In genomic region chr1:119116725-119117124, GRCh38 we compare ENCODE assay signal across 1 cellular context.
TF ChIP-seq lines count a peak whose summit lies in the region.

No MANE protein-coding gene starts in this region.

TF ChIP-seq in WTC11, 78 proteins besides CTCF, POLR2A, EP300 and RAD21 (continued from another document):
- TF ChIP-seq ZSCAN18 (CRISPR knock-in tag; IDR thresholded peaks at IDR 0.05) (no peak), USF1 (CRISPR knock-in tag; IDR thresholded peaks at IDR 0.05) (no peak), ZNF232 (CRISPR knock-in tag; IDR thresholded peaks at IDR 0.05) (no peak), ZNF263 (CRISPR knock-in tag; IDR thresholded peaks at IDR 0.05; ENCODE audit: low read depth) (no peak), EMX1 (CRISPR knock-in tag; IDR thresholded peaks at IDR 0.05) (no peak), CREM (CRISPR knock-in tag; IDR thresholded peaks at IDR 0.05) (no peak), ZNF121 (CRISPR knock-in tag; IDR thresholded peaks at IDR 0.05) (no peak), RORB (CRISPR knock-in tag; IDR thresholded peaks at IDR 0.05) (no peak), GABPB1 (CRISPR knock-in tag; IDR thresholded peaks at IDR 0.05) (no peak), SOX15 (CRISPR knock-in tag; IDR thresholded peaks at IDR 0.05) (no peak)
- TF ChIP-seq, protein P1, sequence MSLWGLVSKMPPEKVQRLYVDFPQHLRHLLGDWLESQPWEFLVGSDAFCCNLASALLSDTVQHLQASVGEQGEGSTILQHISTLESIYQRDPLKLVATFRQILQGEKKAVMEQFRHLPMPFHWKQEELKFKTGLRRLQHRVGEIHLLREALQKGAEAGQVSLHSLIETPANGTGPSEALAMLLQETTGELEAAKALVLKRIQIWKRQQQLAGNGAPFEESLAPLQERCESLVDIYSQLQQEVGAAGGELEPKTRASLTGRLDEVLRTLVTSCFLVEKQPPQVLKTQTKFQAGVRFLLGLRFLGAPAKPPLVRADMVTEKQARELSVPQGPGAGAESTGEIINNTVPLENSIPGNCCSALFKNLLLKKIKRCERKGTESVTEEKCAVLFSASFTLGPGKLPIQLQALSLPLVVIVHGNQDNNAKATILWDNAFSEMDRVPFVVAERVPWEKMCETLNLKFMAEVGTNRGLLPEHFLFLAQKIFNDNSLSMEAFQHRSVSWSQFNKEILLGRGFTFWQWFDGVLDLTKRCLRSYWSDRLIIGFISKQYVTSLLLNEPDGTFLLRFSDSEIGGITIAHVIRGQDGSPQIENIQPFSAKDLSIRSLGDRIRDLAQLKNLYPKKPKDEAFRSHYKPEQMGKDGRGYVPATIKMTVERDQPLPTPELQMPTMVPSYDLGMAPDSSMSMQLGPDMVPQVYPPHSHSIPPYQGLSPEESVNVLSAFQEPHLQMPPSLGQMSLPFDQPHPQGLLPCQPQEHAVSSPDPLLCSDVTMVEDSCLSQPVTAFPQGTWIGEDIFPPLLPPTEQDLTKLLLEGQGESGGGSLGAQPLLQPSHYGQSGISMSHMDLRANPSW (CRISPR knock-in tag; conservative IDR thresholded peaks at IDR 0.05; ENCODE audit: low read depth), result no peak
- TF ChIP-seq, protein P2, sequence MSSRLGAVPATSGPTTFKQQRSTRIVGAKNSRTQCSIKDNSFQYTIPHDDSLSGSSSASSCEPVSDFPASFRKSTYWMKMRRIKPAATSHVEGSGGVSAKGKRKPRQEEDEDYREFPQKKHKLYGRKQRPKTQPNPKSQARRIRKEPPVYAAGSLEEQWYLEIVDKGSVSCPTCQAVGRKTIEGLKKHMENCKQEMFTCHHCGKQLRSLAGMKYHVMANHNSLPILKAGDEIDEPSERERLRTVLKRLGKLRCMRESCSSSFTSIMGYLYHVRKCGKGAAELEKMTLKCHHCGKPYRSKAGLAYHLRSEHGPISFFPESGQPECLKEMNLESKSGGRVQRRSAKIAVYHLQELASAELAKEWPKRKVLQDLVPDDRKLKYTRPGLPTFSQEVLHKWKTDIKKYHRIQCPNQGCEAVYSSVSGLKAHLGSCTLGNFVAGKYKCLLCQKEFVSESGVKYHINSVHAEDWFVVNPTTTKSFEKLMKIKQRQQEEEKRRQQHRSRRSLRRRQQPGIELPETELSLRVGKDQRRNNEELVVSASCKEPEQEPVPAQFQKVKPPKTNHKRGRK (CRISPR knock-in tag; IDR thresholded peaks at IDR 0.05; ENCODE audit: borderline replicate concordance), result no peak
- TF ChIP-seq, protein P3, sequence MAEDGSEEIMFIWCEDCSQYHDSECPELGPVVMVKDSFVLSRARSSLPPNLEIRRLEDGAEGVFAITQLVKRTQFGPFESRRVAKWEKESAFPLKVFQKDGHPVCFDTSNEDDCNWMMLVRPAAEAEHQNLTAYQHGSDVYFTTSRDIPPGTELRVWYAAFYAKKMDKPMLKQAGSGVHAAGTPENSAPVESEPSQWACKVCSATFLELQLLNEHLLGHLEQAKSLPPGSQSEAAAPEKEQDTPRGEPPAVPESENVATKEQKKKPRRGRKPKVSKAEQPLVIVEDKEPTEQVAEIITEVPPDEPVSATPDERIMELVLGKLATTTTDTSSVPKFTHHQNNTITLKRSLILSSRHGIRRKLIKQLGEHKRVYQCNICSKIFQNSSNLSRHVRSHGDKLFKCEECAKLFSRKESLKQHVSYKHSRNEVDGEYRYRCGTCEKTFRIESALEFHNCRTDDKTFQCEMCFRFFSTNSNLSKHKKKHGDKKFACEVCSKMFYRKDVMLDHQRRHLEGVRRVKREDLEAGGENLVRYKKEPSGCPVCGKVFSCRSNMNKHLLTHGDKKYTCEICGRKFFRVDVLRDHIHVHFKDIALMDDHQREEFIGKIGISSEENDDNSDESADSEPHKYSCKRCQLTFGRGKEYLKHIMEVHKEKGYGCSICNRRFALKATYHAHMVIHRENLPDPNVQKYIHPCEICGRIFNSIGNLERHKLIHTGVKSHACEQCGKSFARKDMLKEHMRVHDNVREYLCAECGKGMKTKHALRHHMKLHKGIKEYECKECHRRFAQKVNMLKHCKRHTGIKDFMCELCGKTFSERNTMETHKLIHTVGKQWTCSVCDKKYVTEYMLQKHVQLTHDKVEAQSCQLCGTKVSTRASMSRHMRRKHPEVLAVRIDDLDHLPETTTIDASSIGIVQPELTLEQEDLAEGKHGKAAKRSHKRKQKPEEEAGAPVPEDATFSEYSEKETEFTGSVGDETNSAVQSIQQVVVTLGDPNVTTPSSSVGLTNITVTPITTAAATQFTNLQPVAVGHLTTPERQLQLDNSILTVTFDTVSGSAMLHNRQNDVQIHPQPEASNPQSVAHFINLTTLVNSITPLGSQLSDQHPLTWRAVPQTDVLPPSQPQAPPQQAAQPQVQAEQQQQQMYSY (CRISPR knock-in tag; IDR thresholded peaks at IDR 0.05), result no peak
